Comparison of ENCODE assay signal across 17 cellular contexts in the genomic region with DNA sequence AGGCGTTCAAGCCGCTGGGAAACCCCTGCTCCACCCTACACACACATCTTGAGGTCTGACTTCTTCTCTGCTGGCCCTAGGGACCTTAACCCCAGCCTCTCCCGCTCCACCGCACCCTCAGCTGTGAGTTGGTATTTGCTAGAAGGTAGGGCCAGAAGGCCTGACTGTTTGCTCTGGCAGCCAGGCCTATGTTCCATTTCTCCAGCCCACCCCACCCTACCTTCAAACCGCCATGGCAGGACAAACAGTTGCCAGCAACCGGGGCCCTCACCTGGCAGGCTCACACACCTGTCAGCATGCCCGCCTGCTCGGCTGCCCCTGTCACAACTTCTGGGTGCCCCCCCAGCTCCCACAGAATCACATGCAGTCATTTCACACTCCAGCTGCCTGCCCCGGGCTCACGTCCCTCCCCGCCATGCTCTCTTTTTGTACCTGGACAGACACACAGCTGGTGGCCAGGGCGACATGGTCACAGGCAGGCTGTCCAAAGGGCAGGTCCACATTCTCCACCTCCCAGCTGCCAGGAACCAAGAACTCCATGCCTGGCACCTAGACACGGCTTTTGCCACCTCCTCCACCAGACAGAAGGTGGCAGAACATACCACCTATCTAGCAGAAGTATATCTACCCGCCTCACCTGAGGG. TPM values are rescaled to one million over a fixed set of nuclear protein-coding genes. Genes with fewer than 3 reads are reported as not detected.
DNase-seq lines count a peak whose midpoint lies in the region; ATAC-seq and TF ChIP-seq lines count a peak whose summit lies in the region.
"Had no signal": no experiment of that assay in that cellular context is flagged by ENCODE, and none has a peak within 500 bp of the region (broad histone marks: within the 10 kb centered on the region; RNA-seq: fewer than 3 reads in every experiment).

No MANE protein-coding gene starts in this region.

- TF ChIP-seq CTCF in GM10266 (IDR thresholded peaks at IDR 0.05; ENCODE audit: control insufficient read depth, insufficient read depth, low read depth, missing control alignments) = peak; percentile 11
- TF ChIP-seq CTCF in WTC11 (IDR thresholded peaks at IDR 0.05) = no peak

- H3K4me1 Mint-ChIP-seq in WTC11 (peaks cover 21% of the 10 kb centered on the region), T-cell (peaks cover 25 to 44% (median 32%) of the 10 kb centered on the region in 3 donors)

- CTCF ChIA-PET in WTC11 (lab: Charles Lee) = interaction anchor here (3.6 kb wide), 1 partner anchor 53 kb away, joined by 26 read pairs; no protein-coding TSS in a partner anchor
- CTCF ChIA-PET in T-cell (lab: Charles Lee) = interaction anchor here in 1 of 2 donors (0.9 kb wide), 1 partner anchor 74 kb away, joined by 3 read pairs; the partner anchor contains the start of gene CAMKK1

- H3K9me3 Mint-ChIP-seq in WTC11 = no peaks in the 10 kb centered on the region
- no peaks in the 10 kb centered on the region for H3K9me3 Mint-ChIP-seq in T-cell
- H3K9me3 Mint-ChIP-seq: activated T-cell treated with anti-CD3 and anti-CD28 coated beads, Interleukin-2, amount 50 U/mL, for 4 hours had no signal

- H3K4me3 Mint-ChIP-seq in WTC11 (no peak overlapping the region), T-cell (peak overlapping the region in 1 of 3 donors; percentile 13)
- H3K4me3 Mint-ChIP-seq: activated T-cell treated with anti-CD3 and anti-CD28 coated beads, Interleukin-2, amount 50 U/mL, for 4 hours had no signal

- ATAC-seq in WTC11 (no peak), T-cell (replicated peaks in 1 of 4) (no peak), HG02870 (IDR thresholded peaks at IDR 0.05; ENCODE audit: unreplicated experiment) (no peak)
- ATAC-seq: activated T-cell treated with anti-CD3 and anti-CD28 coated beads, Interleukin-2, amount 50 U/mL, for 4 hours had no signal

- H3K4me2 ChIP-seq in BLaER1 treated with 17β-estradiol and CSF1 and Interleukin-3, amounts not matched to agents 10 nM and 100 nM = peak overlapping the region; percentile 4 to 100 (median 96)

- peaks cover 0 to 7% (median 0%) of the 10 kb centered on the region in 11 experiments; a peak in 2 of 22 replicates for H3K27me3 ChIP-seq in BLaER1 treated with 17β-estradiol and CSF1 and Interleukin-3, amounts not matched to agents 10 nM and 100 nM

- H3K9ac ChIP-seq in BLaER1 treated with 17β-estradiol and CSF1 and Interleukin-3, amounts not matched to agents 10 nM and 100 nM = peak overlapping the region in 6 of 11 experiments; percentile 0 to 53 (median 34); a peak in 8 of 22 replicates

- peak overlapping the region; percentile 36; the same call in 1 of the 2 replicates for H3K27ac Mint-ChIP-seq in WTC11
- peak overlapping the region in 1 of 2 donors; percentile 67 for H3K27ac Mint-ChIP-seq in T-cell

- H4K20me1 ChIP-seq in BLaER1 treated with 17β-estradiol and CSF1 and Interleukin-3, amounts not matched to agents 10 nM and 100 nM = peaks cover 0 to 30% (median 18%) of the 10 kb centered on the region in 11 experiments; a peak in 19 of 22 replicates

- H3K36me3 Mint-ChIP-seq in WTC11 = no peaks in the 10 kb centered on the region
- H3K36me3 Mint-ChIP-seq in T-cell = no peaks in the 10 kb centered on the region

- H3K4me3 ChIP-seq in BLaER1 treated with 17β-estradiol and CSF1 and Interleukin-3, amounts not matched to agents 10 nM and 100 nM = no peak overlapping the region
- H3K4me3 ChIP-seq: right atrium auricular region had no signal

- POLR2A ChIA-PET in WTC11 (lab: Charles Lee) = no interaction called here
- POLR2A ChIA-PET in T-cell (lab: Charles Lee) = interaction anchor here in 1 of 2 donors (0.6 kb wide), 1 partner anchor 160 kb away, joined by 6 read pairs; no protein-coding TSS in a partner anchor

- H3K27me3 Mint-ChIP-seq in WTC11 (ENCODE audit: low read depth) = peaks cover 12% of the 10 kb centered on the region
- H3K27me3 Mint-ChIP-seq in T-cell = peaks cover 0 to 3% of the 10 kb centered on the region in 2 donors

- H3K36me3 ChIP-seq in BLaER1 treated with 17β-estradiol and CSF1 and Interleukin-3, amounts not matched to agents 10 nM and 100 nM = no peaks in the 10 kb centered on the region
- H3K36me3 ChIP-seq: right atrium auricular region had no signal

- DNase-seq in GM10266 (ENCODE audit: extremely low spot score) (no peak), WTC11 (ENCODE audit: low spot score) (no peak), mucosa of gallbladder (ENCODE audit: low spot score) (peak; percentile 53), T-cell (no peak), NCI-H748 treated with DMSO at 0.1 percent for 48 hours (lab: John Stamatoyannopoulos, UW) (no peak), NCI-H187 (lab: John Stamatoyannopoulos, UW) (no peak)
- DNase-seq: activated T-cell treated with anti-CD3 and anti-CD28 coated beads, Interleukin-2, amount 50 U/mL, for 4 hours; GDM1; NCI-H1694; NCI-H526 treated with DMSO at 0.1 percent for 48 hours; SIG-M5 had no signal

- H3K9me3 ChIP-seq in BLaER1 treated with 17β-estradiol and CSF1 and Interleukin-3, amounts not matched to agents 10 nM and 100 nM (replicated peaks in 1 of 11) = no peaks in the 10 kb centered on the region
- H3K9me3 ChIP-seq: right atrium auricular region had no signal

- H3K4me1 ChIP-seq in BLaER1 treated with 17β-estradiol and CSF1 and Interleukin-3, amounts not matched to agents 10 nM and 100 nM = peaks cover 33 to 87% (median 67%) of the 10 kb centered on the region in 10 experiments

- peak overlapping the region in 5 of 11 experiments; percentile 2 to 52 (median 33); a peak in 7 of 22 replicates for H3K27ac ChIP-seq in BLaER1 treated with 17β-estradiol and CSF1 and Interleukin-3, amounts not matched to agents 10 nM and 100 nM
- H3K27ac ChIP-seq: C4-2B, right atrium auricular region, VCaP had no signal

TF ChIP-seq in WTC11, 78 proteins besides CTCF, POLR2A, EP300 and RAD21:
- TF ChIP-seq ZNF263 (CRISPR knock-in tag; IDR thresholded peaks at IDR 0.05; ENCODE audit: low read depth) (no peak), ZNF317 (CRISPR knock-in tag; IDR thresholded peaks at IDR 0.05; ENCODE audit: borderline replicate concordance, low read depth) (no peak), SMAD4 (CRISPR knock-in tag; IDR thresholded peaks at IDR 0.05) (no peak), ZNF138 (CRISPR knock-in tag; conservative IDR thresholded peaks at IDR 0.05) (no peak), SMAD3 (CRISPR knock-in tag; IDR thresholded peaks at IDR 0.05; ENCODE audit: borderline replicate concordance) (no peak), USF2 (CRISPR knock-in tag; IDR thresholded peaks at IDR 0.05) (no peak), ZNF425 (CRISPR knock-in tag; conservative IDR thresholded peaks at IDR 0.05) (no peak), AR (CRISPR knock-in tag; IDR thresholded peaks at IDR 0.05) (no peak)
- TF ChIP-seq, protein P1, sequence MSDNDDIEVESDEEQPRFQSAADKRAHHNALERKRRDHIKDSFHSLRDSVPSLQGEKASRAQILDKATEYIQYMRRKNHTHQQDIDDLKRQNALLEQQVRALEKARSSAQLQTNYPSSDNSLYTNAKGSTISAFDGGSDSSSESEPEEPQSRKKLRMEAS (CRISPR knock-in tag; IDR thresholded peaks at IDR 0.05) = no peak

RNA-seq across cellular contexts. Expression of gene ATP2A3, which starts 2.6 kb away (rescaled TPM):
- total RNA-seq in WTC11 (2021) = 35.6 to 39.1 TPM (median 37.8 TPM) in 3 replicates
- total RNA-seq in mucosa of gallbladder = 96.5 TPM
- total RNA-seq in T-cell = 100 to 1,000 TPM; 228 to 303 (median 248) TPM

RNA-seq across cellular contexts. Expression of gene P2RX1, which starts 50.6 kb away (rescaled TPM):
- 0.07 TPM in 1 of 3 replicates, not detected in the others for total RNA-seq in WTC11 (2021)
- 2.8 TPM for total RNA-seq in mucosa of gallbladder
- total RNA-seq in T-cell = 1 to 10 TPM in 3 of 5 donors, under 1 TPM in 2; 0.95 to 3.3 (median 1.2) TPM
- total RNA-seq: frontal cortex had no signal
